Comparison of ENCODE assay signal across 24 cellular contexts in genomic region chrX:2447484-2447883, GRCh38.
"Had no signal": no experiment of that assay in that cellular context is flagged by ENCODE, and none has a peak within 500 bp of the region (broad histone marks: within the 10 kb centered on the region; RNA-seq: fewer than 3 reads in every experiment).

No MANE protein-coding gene starts in this region.

- FAIRE-seq: RCC 7860 had no signal

- H3K4me2 ChIP-seq: SK-N-SH had no signal

- H3K4me3 ChIP-seq: MG63 had no signal

- H3K9ac ChIP-seq: SK-N-SH had no signal

- DNase-seq: Karpas-422, KG1, MG63, NCI-H1092, NCI-H1105 treated with DMSO at 0.1 percent for 48 hours, NCI-H1417 treated with DMSO at 0.1 percent for 48 hours, NCI-H146, NCI-H1694 treated with DMSO at 0.1 percent for 48 hours, NCI-H1930, NCI-H2081, NCI-H2171, NCI-H226, NCI-H446, NCI-H510A, NCI-H524 treated with DMSO at 0.1 percent for 48 hours, NCI-H69, NCI-H774, RPMI8226, SHP77, SK-N-SH, SW 1271, T-cell had no signal

- H3K27me3 ChIP-seq: MG63 had no signal

- H3K27ac ChIP-seq: HL-60 had no signal

- H3K9me3 ChIP-seq: SK-N-SH had no signal

- ATAC-seq: T-cell had no signal
